Comparison of ENCODE assay signal across 15 cellular contexts in the genomic region with DNA sequence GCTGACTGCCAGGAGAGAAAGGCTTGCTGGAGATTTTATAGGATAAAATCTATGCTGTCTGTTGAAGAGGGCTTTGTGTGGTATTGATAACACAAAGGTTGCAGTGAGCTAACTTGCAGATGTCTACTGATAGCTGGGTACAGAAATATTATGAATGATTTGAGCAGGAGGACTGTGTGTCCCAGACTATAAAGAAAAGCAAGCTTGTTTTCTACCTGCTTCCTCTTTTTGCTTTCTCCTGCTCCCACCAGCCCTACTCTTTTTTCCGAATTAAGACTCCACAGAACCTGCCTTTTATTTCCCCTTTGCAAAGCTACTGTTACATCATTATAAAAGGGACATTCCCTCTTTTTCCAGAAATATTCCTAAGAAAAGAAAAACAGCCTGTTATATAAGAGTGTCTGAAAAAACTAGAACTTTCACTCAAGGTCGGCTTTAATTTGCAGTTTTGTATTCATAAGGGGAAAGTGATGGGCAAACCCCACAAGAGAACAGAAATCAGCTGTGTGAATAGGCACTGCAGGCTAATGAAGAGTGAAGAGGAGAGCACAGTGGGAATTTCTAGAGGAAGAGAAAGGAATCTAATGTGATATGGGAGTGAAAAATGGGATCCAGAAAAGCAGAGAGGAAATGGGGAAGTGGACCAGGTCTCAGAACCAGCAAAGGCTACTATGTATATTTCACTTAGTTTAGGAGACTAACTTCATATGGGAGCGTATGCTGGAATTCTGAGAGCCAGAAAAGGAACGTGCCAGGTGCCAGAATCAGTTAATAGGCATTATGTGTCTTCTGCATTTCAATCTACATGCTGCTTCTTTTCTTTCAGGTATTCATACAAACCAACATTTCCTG. TPM values are rescaled to one million over a fixed set of nuclear protein-coding genes. Genes with fewer than 3 reads are reported as not detected.
DNase-seq lines count a peak whose midpoint lies in the region; ATAC-seq and TF ChIP-seq lines count a peak whose summit lies in the region.
"Had no signal": no experiment of that assay in that cellular context is flagged by ENCODE, and none has a peak within 500 bp of the region (broad histone marks: within the 10 kb centered on the region; RNA-seq: fewer than 3 reads in every experiment).

No MANE protein-coding gene starts in this region.

- no peak overlapping the region for H3K4me3 Mint-ChIP-seq in activated CD8-positive, alpha-beta memory T cell treated with anti-CD3 and anti-CD28 coated beads, Interleukin-2, amount 10 ng/mL, durations not matched to agents 7 days and 5 days
- H3K4me3 Mint-ChIP-seq in HFFc6 = no peak overlapping the region
- H3K4me3 Mint-ChIP-seq: activated CD4-positive, alpha-beta T cell treated with anti-CD3 and anti-CD28 coated beads, Interleukin-2, amount 10 ng/mL, durations not matched to agents 7 days and 5 days; activated naive CD4-positive, alpha-beta T cell treated with anti-CD3 and anti-CD28 coated beads for 36 hours; central memory CD8-positive, alpha-beta T cell had no signal

- DNase-seq in pons (ENCODE audit: low spot score) (peak; percentile 17), HFFc6 (no peak), NCI-H510A (lab: John Stamatoyannopoulos, UW) (no peak)
- DNase-seq in activated CD8-positive, alpha-beta memory T cell treated with anti-CD3 and anti-CD28 coated beads, Interleukin-2, amount 10 ng/mL, durations not matched to agents 7 days and 5 days = no peak
- DNase-seq: activated CD4-positive, alpha-beta T cell treated with anti-CD3 and anti-CD28 coated beads, Interleukin-2, amount 10 ng/mL, durations not matched to agents 7 days and 5 days; activated naive CD4-positive, alpha-beta T cell treated with anti-CD3 and anti-CD28 coated beads for 36 hours; NCI-H1694 treated with DMSO at 0.1 percent for 48 hours; NK-92 treated with Interleukin-12 subunit alpha and Interleukin-12 subunit beta, amount 100 ng/mL, for 24 hours had no signal

- H3K27ac Mint-ChIP-seq in activated CD8-positive, alpha-beta memory T cell treated with anti-CD3 and anti-CD28 coated beads, Interleukin-2, amount 10 ng/mL, durations not matched to agents 7 days and 5 days = no peak overlapping the region
- no peak overlapping the region for H3K27ac Mint-ChIP-seq in HFFc6
- H3K27ac Mint-ChIP-seq: activated CD4-positive, alpha-beta T cell treated with anti-CD3 and anti-CD28 coated beads, Interleukin-2, amount 10 ng/mL, durations not matched to agents 7 days and 5 days; activated naive CD4-positive, alpha-beta T cell treated with anti-CD3 and anti-CD28 coated beads for 36 hours had no signal

- no peaks in the 10 kb centered on the region for H3K36me3 Mint-ChIP-seq in activated CD8-positive, alpha-beta memory T cell treated with anti-CD3 and anti-CD28 coated beads, Interleukin-2, amount 10 ng/mL, durations not matched to agents 7 days and 5 days
- H3K36me3 Mint-ChIP-seq in HFFc6 (ENCODE audit: low read depth) = no peaks in the 10 kb centered on the region

- TF ChIP-seq CTCF in HFFc6 (IDR thresholded peaks at IDR 0.05) = no peak

- H3K27me3 Mint-ChIP-seq in activated CD8-positive, alpha-beta memory T cell treated with anti-CD3 and anti-CD28 coated beads, Interleukin-2, amount 10 ng/mL, durations not matched to agents 7 days and 5 days = peaks cover 45% of the 10 kb centered on the region
- H3K27me3 Mint-ChIP-seq in HFFc6 (ENCODE audit: insufficient read depth) = peaks cover 5% of the 10 kb centered on the region

- no peaks in the 10 kb centered on the region for H3K4me1 Mint-ChIP-seq in activated CD8-positive, alpha-beta memory T cell treated with anti-CD3 and anti-CD28 coated beads, Interleukin-2, amount 10 ng/mL, durations not matched to agents 7 days and 5 days
- no peaks in the 10 kb centered on the region for H3K4me1 Mint-ChIP-seq in HFFc6 (ENCODE audit: low read depth)
- H3K4me1 Mint-ChIP-seq: activated CD4-positive, alpha-beta T cell treated with anti-CD3 and anti-CD28 coated beads, Interleukin-2, amount 10 ng/mL, durations not matched to agents 7 days and 5 days; central memory CD8-positive, alpha-beta T cell had no signal

- no peaks in the 10 kb centered on the region for H3K9me3 Mint-ChIP-seq in activated CD8-positive, alpha-beta memory T cell treated with anti-CD3 and anti-CD28 coated beads, Interleukin-2, amount 10 ng/mL, durations not matched to agents 7 days and 5 days (ENCODE audit: low read depth)
- no peaks in the 10 kb centered on the region for H3K9me3 Mint-ChIP-seq in HFFc6
- H3K9me3 Mint-ChIP-seq: activated CD4-positive, alpha-beta T cell treated with anti-CD3 and anti-CD28 coated beads, Interleukin-2, amount 10 ng/mL, durations not matched to agents 7 days and 5 days; central memory CD8-positive, alpha-beta T cell had no signal

- peak; percentile 64 for ATAC-seq in GM19035 (IDR thresholded peaks at IDR 0.05; ENCODE audit: unreplicated experiment)
- peak; percentile 69 for ATAC-seq in HG02571 (IDR thresholded peaks at IDR 0.05; ENCODE audit: unreplicated experiment)
- peak; percentile 43 for ATAC-seq in HG03460 (IDR thresholded peaks at IDR 0.05; ENCODE audit: unreplicated experiment)
- no peak for ATAC-seq in activated CD8-positive, alpha-beta memory T cell treated with anti-CD3 and anti-CD28 coated beads, Interleukin-2, amount 10 ng/mL, durations not matched to agents 7 days and 5 days

- CTCF ChIA-PET in activated CD8-positive, alpha-beta memory T cell treated with anti-CD3 and anti-CD28 coated beads, Interleukin-2, amount 10 ng/mL, durations not matched to agents 7 days and 5 days (lab: Charles Lee) = interaction anchor here (1.3 kb wide), 1 partner anchor 32 kb away, joined by 3 read pairs; no protein-coding TSS in a partner anchor

RNA-seq across cellular contexts. Expression of a gene that starts 28.2 kb away (rescaled TPM):
- total RNA-seq in activated CD8-positive, alpha-beta memory T cell treated with anti-CD3 and anti-CD28 coated beads, Interleukin-2, amount 10 ng/mL, durations not matched to agents 7 days and 5 days = not detected
- not detected for total RNA-seq in HFFc6 (2021; fragmentation: NEBNext Ultra II Directional; extraction: Animal tissue kit (Norgen Biotek cat#: 25700))
- total RNA-seq: activated CD4-positive, alpha-beta T cell treated with anti-CD3 and anti-CD28 coated beads, Interleukin-2, amount 10 ng/mL, durations not matched to agents 7 days and 5 days; activated naive CD4-positive, alpha-beta T cell treated with anti-CD3 and anti-CD28 coated beads for 36 hours; lung microvascular endothelial cell; pulmonary artery endothelial cell; suprapubic skin had no signal

RNA-seq across cellular contexts. Expression of a gene that starts 37.1 kb away (rescaled TPM):
- not detected for total RNA-seq in activated CD8-positive, alpha-beta memory T cell treated with anti-CD3 and anti-CD28 coated beads, Interleukin-2, amount 10 ng/mL, durations not matched to agents 7 days and 5 days
- total RNA-seq in HFFc6 (2021; fragmentation: NEBNext Ultra II Directional; extraction: Animal tissue kit (Norgen Biotek cat#: 25700)) = not detected
- total RNA-seq: activated CD4-positive, alpha-beta T cell treated with anti-CD3 and anti-CD28 coated beads, Interleukin-2, amount 10 ng/mL, durations not matched to agents 7 days and 5 days; activated naive CD4-positive, alpha-beta T cell treated with anti-CD3 and anti-CD28 coated beads for 36 hours; lung microvascular endothelial cell; pulmonary artery endothelial cell; suprapubic skin had no signal

RNA-seq across cellular contexts. Expression of a gene that starts 40.0 kb away (rescaled TPM):
- total RNA-seq in activated CD8-positive, alpha-beta memory T cell treated with anti-CD3 and anti-CD28 coated beads, Interleukin-2, amount 10 ng/mL, durations not matched to agents 7 days and 5 days = not detected
- not detected for total RNA-seq in HFFc6 (2021; fragmentation: NEBNext Ultra II Directional; extraction: Animal tissue kit (Norgen Biotek cat#: 25700))
- total RNA-seq: activated CD4-positive, alpha-beta T cell treated with anti-CD3 and anti-CD28 coated beads, Interleukin-2, amount 10 ng/mL, durations not matched to agents 7 days and 5 days; activated naive CD4-positive, alpha-beta T cell treated with anti-CD3 and anti-CD28 coated beads for 36 hours; lung microvascular endothelial cell; pulmonary artery endothelial cell; suprapubic skin had no signal

RNA-seq across cellular contexts. Expression of a gene that starts 50.9 kb away (rescaled TPM):
- total RNA-seq in activated CD8-positive, alpha-beta memory T cell treated with anti-CD3 and anti-CD28 coated beads, Interleukin-2, amount 10 ng/mL, durations not matched to agents 7 days and 5 days = not detected
- not detected for total RNA-seq in HFFc6 (2021; fragmentation: NEBNext Ultra II Directional; extraction: Animal tissue kit (Norgen Biotek cat#: 25700))
- total RNA-seq: activated CD4-positive, alpha-beta T cell treated with anti-CD3 and anti-CD28 coated beads, Interleukin-2, amount 10 ng/mL, durations not matched to agents 7 days and 5 days; activated naive CD4-positive, alpha-beta T cell treated with anti-CD3 and anti-CD28 coated beads for 36 hours; lung microvascular endothelial cell; pulmonary artery endothelial cell; suprapubic skin had no signal
